ENCODE assay signal across 1 cellular context in the genomic region with DNA sequence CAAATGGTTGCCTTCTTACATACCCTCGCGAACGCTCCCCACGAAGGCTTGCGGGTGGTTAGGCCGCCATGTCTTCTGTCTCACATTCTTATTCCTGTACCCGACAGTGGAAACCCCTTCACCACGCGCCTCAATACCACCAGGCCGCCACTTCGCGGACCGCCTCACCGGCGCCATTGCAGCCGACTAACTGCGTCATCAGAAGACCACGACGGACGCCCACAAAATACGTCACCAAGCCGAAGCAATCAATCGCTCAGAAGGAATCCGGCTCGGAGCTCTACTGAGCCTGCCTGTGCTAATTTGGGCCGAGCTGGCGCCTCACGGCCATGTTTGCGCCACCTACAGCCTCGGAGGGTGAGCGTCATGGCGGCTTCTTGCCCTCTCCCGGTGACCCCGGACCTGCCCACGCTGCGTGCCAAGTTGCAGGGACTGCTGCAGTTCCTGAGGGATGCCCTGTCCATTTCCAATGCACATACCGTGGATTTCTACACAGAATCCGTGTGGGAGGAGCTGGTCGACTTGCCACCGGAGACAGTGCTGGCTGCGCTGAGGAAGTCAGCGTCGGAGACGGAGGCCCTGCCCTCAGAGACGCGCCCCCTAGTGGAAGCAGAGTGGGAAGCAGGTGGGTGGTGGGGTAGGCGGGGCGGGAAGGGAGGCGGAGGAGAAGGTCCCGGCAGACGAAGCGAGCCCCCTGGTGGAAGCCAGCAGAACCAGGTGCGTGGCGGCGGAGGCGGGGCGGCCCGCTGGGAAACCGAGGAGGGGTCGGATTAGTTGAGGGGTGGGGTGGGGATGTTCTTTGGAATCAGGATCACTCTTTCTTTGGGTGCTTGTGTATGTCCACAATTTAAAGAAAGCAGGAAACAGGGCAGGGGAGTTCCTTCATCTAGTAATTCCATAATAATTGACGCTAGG.
TF ChIP-seq lines count a peak whose summit lies in the region.

A gene with protein sequence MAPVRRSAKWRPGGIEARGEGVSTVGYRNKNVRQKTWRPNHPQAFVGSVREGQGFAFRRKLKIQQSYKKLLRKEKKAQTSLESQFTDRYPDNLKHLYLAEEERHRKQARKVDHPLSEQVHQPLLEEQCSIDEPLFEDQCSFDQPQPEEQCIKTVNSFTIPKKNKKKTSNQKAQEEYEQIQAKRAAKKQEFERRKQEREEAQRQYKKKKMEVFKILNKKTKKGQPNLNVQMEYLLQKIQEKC (minus strand): TSS at position 188 of the 915 bp plus-strand sequence. CDS start 11 bp downstream, at position 177.
METTL25 (plus strand) TSS at position 330 of the 915 bp plus-strand sequence; CDS start at position 367, 37 bp downstream.

TF ChIP-seq in HepG2, 621 proteins besides CTCF, POLR2A, EP300 and RAD21 (continued from another document and continues in another):
- TF ChIP-seq ZNF552 (CRISPR knock-in tag; IDR thresholded peaks at IDR 0.05; ENCODE audit: borderline replicate concordance) (peak; percentile 68; the same call in 1 of the 2 replicates), MAFF (IDR thresholded peaks at IDR 0.05; ENCODE audit: low read depth, low read length) (peak; percentile 41; the same call in 1 of the 2 replicates), KLF16 (CRISPR knock-in tag; IDR thresholded peaks at IDR 0.05) (peak in 1 of 2 experiments; percentile 97; a peak in 2 of 4 replicates), ZNF251 (CRISPR knock-in tag; IDR thresholded peaks at IDR 0.05) (no peak), MLX (CRISPR knock-in tag; IDR thresholded peaks at IDR 0.05) (peak; percentile 73), ZNF567 (CRISPR knock-in tag; IDR thresholded peaks at IDR 0.05; ENCODE audit: borderline replicate concordance) (peak; percentile 54; the same call in 1 of the 2 replicates), MEIS1 (CRISPR knock-in tag; IDR thresholded peaks at IDR 0.05; ENCODE audit: borderline replicate concordance) (0 out of 2 replicates have a peak, but pooled peaks have one; percentile 71), ZNF652 (CRISPR knock-in tag; IDR thresholded peaks at IDR 0.05; ENCODE audit: borderline replicate concordance, low read depth) (no peak; the same call in 1 of the 2 replicates), SKI (IDR thresholded peaks at IDR 0.05; ENCODE audit: partially characterized antibody) (peak; percentile 75), NFKBIZ (CRISPR knock-in tag; IDR thresholded peaks at IDR 0.05) (no peak; the same call in 1 of the 2 replicates), PBX3 (CRISPR knock-in tag; IDR thresholded peaks at IDR 0.05; ENCODE audit: borderline replicate concordance) (0 out of 2 replicates have a peak, but pooled peaks have one; percentile 57), IRX3 (CRISPR knock-in tag; IDR thresholded peaks at IDR 0.05; ENCODE audit: borderline replicate concordance, low read depth) (0 out of 2 replicates have a peak, but pooled peaks have one; percentile 20), ZNF264 (CRISPR knock-in tag; IDR thresholded peaks at IDR 0.05) (peak; percentile 94), ZNF761 (CRISPR knock-in tag; conservative IDR thresholded peaks at IDR 0.05) (peak; percentile 92; the same call in 1 of the 2 replicates), NFYC (CRISPR knock-in tag; IDR thresholded peaks at IDR 0.05) (peak; percentile 31; the same call in 1 of the 2 replicates), NR2C2 (CRISPR knock-in tag; IDR thresholded peaks at IDR 0.05; ENCODE audit: borderline replicate concordance) (peak; percentile 90), KAT8 (CRISPR knock-in tag; IDR thresholded peaks at IDR 0.05) (peak; percentile 99), TP53 (CRISPR knock-in tag; conservative IDR thresholded peaks at IDR 0.05) (peak; percentile 97), SATB2 (CRISPR knock-in tag; IDR thresholded peaks at IDR 0.05) (0 out of 2 replicates have a peak, but pooled peaks have one; percentile 25), HNRNPK (IDR thresholded peaks at IDR 0.05; ENCODE audit: low read depth, low read length, poor library complexity, severe bottlenecking) (peak; percentile 45), HIVEP1 (CRISPR knock-in tag; IDR thresholded peaks at IDR 0.05) (peak; percentile 89), ZFP62 (CRISPR knock-in tag; IDR thresholded peaks at IDR 0.05) (0 out of 2 replicates have a peak, but pooled peaks have one; percentile 79), GATAD1 (CRISPR knock-in tag; IDR thresholded peaks at IDR 0.05) (peak; percentile 100), ARNT2 (CRISPR knock-in tag; IDR thresholded peaks at IDR 0.05; ENCODE audit: low read depth) (peak; percentile 90)
- TF ChIP-seq, protein P1, sequence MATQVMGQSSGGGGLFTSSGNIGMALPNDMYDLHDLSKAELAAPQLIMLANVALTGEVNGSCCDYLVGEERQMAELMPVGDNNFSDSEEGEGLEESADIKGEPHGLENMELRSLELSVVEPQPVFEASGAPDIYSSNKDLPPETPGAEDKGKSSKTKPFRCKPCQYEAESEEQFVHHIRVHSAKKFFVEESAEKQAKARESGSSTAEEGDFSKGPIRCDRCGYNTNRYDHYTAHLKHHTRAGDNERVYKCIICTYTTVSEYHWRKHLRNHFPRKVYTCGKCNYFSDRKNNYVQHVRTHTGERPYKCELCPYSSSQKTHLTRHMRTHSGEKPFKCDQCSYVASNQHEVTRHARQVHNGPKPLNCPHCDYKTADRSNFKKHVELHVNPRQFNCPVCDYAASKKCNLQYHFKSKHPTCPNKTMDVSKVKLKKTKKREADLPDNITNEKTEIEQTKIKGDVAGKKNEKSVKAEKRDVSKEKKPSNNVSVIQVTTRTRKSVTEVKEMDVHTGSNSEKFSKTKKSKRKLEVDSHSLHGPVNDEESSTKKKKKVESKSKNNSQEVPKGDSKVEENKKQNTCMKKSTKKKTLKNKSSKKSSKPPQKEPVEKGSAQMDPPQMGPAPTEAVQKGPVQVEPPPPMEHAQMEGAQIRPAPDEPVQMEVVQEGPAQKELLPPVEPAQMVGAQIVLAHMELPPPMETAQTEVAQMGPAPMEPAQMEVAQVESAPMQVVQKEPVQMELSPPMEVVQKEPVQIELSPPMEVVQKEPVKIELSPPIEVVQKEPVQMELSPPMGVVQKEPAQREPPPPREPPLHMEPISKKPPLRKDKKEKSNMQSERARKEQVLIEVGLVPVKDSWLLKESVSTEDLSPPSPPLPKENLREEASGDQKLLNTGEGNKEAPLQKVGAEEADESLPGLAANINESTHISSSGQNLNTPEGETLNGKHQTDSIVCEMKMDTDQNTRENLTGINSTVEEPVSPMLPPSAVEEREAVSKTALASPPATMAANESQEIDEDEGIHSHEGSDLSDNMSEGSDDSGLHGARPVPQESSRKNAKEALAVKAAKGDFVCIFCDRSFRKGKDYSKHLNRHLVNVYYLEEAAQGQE (IDR thresholded peaks at IDR 0.05; ENCODE audit: borderline replicate concordance in 1 of 2, low read depth in 1 of 2, low read length in 2 of 2) = peak in 1 of 2 experiments; percentile 64; a peak in 1 of 4 replicates
- TF ChIP-seq, protein P2, sequence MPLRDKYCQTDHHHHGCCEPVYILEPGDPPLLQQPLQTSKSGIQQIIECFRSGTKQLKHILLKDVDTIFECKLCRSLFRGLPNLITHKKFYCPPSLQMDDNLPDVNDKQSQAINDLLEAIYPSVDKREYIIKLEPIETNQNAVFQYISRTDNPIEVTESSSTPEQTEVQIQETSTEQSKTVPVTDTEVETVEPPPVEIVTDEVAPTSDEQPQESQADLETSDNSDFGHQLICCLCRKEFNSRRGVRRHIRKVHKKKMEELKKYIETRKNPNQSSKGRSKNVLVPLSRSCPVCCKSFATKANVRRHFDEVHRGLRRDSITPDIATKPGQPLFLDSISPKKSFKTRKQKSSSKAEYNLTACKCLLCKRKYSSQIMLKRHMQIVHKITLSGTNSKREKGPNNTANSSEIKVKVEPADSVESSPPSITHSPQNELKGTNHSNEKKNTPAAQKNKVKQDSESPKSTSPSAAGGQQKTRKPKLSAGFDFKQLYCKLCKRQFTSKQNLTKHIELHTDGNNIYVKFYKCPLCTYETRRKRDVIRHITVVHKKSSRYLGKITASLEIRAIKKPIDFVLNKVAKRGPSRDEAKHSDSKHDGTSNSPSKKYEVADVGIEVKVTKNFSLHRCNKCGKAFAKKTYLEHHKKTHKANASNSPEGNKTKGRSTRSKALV (CRISPR knock-in tag; IDR thresholded peaks at IDR 0.05) = peak; percentile 70; the same call in 1 of the 2 replicates
- TF ChIP-seq, protein P3, sequence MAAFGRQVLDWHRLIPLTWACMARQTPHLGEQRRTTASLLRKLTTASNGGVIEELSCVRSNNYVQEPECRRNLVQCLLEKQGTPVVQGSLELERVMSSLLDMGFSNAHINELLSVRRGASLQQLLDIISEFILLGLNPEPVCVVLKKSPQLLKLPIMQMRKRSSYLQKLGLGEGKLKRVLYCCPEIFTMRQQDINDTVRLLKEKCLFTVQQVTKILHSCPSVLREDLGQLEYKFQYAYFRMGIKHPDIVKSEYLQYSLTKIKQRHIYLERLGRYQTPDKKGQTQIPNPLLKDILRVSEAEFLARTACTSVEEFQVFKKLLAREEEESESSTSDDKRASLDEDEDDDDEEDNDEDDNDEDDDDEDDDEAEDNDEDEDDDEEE (CRISPR knock-in tag; IDR thresholded peaks at IDR 0.05) = peak; percentile 64; the same call in 1 of the 2 replicates
- TF ChIP-seq, protein P4, sequence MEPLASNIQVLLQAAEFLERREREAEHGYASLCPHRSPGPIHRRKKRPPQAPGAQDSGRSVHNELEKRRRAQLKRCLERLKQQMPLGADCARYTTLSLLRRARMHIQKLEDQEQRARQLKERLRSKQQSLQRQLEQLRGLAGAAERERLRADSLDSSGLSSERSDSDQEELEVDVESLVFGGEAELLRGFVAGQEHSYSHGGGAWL (CRISPR knock-in tag; IDR thresholded peaks at IDR 0.05) = peak; percentile 60
- TF ChIP-seq, protein P5, sequence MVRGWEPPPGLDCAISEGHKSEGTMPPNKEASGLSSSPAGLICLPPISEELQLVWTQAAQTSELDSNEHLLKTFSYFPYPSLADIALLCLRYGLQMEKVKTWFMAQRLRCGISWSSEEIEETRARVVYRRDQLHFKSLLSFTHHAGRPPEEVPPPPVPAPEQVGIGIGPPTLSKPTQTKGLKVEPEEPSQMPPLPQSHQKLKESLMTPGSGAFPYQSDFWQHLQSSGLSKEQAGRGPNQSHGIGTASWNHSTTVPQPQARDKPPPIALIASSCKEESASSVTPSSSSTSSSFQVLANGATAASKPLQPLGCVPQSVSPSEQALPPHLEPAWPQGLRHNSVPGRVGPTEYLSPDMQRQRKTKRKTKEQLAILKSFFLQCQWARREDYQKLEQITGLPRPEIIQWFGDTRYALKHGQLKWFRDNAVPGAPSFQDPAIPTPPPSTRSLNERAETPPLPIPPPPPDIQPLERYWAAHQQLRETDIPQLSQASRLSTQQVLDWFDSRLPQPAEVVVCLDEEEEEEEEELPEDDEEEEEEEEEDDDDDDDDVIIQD (CRISPR knock-in tag; IDR thresholded peaks at IDR 0.05; ENCODE audit: low read depth) = peak; percentile 62; the same call in 1 of the 2 replicates
- TF ChIP-seq, protein P6, sequence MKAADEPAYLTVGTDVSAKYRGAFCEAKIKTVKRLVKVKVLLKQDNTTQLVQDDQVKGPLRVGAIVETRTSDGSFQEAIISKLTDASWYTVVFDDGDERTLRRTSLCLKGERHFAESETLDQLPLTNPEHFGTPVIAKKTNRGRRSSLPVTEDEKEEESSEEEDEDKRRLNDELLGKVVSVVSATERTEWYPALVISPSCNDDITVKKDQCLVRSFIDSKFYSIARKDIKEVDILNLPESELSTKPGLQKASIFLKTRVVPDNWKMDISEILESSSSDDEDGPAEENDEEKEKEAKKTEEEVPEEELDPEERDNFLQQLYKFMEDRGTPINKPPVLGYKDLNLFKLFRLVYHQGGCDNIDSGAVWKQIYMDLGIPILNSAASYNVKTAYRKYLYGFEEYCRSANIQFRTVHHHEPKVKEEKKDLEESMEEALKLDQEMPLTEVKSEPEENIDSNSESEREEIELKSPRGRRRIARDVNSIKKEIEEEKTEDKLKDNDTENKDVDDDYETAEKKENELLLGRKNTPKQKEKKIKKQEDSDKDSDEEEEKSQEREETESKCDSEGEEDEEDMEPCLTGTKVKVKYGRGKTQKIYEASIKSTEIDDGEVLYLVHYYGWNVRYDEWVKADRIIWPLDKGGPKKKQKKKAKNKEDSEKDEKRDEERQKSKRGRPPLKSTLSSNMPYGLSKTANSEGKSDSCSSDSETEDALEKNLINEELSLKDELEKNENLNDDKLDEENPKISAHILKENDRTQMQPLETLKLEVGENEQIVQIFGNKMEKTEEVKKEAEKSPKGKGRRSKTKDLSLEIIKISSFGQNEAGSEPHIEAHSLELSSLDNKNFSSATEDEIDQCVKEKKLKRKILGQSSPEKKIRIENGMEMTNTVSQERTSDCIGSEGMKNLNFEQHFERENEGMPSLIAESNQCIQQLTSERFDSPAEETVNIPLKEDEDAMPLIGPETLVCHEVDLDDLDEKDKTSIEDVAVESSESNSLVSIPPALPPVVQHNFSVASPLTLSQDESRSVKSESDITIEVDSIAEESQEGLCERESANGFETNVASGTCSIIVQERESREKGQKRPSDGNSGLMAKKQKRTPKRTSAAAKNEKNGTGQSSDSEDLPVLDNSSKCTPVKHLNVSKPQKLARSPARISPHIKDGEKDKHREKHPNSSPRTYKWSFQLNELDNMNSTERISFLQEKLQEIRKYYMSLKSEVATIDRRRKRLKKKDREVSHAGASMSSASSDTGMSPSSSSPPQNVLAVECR (CRISPR knock-in tag; IDR thresholded peaks at IDR 0.05; ENCODE audit: borderline replicate concordance) = peak; percentile 92
- TF ChIP-seq, protein P7, sequence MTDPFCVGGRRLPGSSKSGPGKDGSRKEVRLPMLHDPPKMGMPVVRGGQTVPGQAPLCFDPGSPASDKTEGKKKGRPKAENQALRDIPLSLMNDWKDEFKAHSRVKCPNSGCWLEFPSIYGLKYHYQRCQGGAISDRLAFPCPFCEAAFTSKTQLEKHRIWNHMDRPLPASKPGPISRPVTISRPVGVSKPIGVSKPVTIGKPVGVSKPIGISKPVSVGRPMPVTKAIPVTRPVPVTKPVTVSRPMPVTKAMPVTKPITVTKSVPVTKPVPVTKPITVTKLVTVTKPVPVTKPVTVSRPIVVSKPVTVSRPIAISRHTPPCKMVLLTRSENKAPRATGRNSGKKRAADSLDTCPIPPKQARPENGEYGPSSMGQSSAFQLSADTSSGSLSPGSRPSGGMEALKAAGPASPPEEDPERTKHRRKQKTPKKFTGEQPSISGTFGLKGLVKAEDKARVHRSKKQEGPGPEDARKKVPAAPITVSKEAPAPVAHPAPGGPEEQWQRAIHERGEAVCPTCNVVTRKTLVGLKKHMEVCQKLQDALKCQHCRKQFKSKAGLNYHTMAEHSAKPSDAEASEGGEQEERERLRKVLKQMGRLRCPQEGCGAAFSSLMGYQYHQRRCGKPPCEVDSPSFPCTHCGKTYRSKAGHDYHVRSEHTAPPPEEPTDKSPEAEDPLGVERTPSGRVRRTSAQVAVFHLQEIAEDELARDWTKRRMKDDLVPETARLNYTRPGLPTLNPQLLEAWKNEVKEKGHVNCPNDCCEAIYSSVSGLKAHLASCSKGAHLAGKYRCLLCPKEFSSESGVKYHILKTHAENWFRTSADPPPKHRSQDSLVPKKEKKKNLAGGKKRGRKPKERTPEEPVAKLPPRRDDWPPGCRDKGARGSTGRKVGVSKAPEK (CRISPR knock-in tag; IDR thresholded peaks at IDR 0.05; ENCODE audit: borderline replicate concordance) = 0 out of 2 replicates have a peak, but pooled peaks have one; percentile 63
